ENCODE assay signal across 3 cellular contexts in the genomic region with DNA sequence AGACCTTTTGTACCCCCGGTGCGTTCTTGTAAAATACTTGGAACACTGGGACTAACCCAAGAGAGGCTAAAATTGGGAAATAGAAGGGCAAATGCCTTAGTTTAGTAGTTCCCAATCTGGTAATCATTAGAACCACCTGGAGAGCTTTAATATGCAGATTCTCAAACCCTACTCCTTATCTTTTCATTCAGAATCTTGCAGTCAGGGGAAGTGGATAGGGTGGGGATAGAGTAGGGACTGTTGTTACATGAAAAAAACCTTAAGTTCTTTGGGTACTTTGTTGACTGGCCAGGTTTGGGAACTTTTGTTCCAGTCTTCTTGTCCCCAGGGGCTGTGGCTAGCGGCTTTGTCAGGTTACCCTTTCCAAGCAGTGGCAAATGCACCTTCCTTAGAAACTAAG.
TF ChIP-seq lines count a peak whose summit lies in the region.

No MANE protein-coding gene starts in this region.

TF ChIP-seq in SK-N-SH, 30 proteins besides CTCF, POLR2A, EP300 and RAD21 (continued from another document):
- TF ChIP-seq, protein P1, sequence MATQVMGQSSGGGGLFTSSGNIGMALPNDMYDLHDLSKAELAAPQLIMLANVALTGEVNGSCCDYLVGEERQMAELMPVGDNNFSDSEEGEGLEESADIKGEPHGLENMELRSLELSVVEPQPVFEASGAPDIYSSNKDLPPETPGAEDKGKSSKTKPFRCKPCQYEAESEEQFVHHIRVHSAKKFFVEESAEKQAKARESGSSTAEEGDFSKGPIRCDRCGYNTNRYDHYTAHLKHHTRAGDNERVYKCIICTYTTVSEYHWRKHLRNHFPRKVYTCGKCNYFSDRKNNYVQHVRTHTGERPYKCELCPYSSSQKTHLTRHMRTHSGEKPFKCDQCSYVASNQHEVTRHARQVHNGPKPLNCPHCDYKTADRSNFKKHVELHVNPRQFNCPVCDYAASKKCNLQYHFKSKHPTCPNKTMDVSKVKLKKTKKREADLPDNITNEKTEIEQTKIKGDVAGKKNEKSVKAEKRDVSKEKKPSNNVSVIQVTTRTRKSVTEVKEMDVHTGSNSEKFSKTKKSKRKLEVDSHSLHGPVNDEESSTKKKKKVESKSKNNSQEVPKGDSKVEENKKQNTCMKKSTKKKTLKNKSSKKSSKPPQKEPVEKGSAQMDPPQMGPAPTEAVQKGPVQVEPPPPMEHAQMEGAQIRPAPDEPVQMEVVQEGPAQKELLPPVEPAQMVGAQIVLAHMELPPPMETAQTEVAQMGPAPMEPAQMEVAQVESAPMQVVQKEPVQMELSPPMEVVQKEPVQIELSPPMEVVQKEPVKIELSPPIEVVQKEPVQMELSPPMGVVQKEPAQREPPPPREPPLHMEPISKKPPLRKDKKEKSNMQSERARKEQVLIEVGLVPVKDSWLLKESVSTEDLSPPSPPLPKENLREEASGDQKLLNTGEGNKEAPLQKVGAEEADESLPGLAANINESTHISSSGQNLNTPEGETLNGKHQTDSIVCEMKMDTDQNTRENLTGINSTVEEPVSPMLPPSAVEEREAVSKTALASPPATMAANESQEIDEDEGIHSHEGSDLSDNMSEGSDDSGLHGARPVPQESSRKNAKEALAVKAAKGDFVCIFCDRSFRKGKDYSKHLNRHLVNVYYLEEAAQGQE (IDR thresholded peaks at IDR 0.05; ENCODE audit: low read depth, low read length): no peak

TF ChIP-seq in SK-N-SH treated with all-trans-retinoic acid at 6 μM for 48 hours, 23 proteins besides CTCF, POLR2A, EP300 and RAD21 (continued from another document):
- TF ChIP-seq, protein P2, sequence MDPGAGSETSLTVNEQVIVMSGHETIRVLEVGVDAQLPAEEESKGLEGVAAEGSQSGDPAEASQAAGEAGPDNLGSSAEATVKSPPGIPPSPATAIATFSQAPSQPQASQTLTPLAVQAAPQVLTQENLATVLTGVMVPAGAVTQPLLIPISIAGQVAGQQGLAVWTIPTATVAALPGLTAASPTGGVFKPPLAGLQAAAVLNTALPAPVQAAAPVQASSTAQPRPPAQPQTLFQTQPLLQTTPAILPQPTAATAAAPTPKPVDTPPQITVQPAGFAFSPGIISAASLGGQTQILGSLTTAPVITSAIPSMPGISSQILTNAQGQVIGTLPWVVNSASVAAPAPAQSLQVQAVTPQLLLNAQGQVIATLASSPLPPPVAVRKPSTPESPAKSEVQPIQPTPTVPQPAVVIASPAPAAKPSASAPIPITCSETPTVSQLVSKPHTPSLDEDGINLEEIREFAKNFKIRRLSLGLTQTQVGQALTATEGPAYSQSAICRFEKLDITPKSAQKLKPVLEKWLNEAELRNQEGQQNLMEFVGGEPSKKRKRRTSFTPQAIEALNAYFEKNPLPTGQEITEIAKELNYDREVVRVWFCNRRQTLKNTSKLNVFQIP (CRISPR knock-in tag; IDR thresholded peaks at IDR 0.05; ENCODE audit: borderline replicate concordance, low read depth): no peak
- no peak for TF ChIP-seq PPARA (CRISPR knock-in tag; IDR thresholded peaks at IDR 0.05; ENCODE audit: borderline replicate concordance)
- TF ChIP-seq ZC3H10 (CRISPR knock-in tag; IDR thresholded peaks at IDR 0.05): no peak
- no peak for TF ChIP-seq ISL1 (CRISPR knock-in tag; IDR thresholded peaks at IDR 0.05)
- no peak for TF ChIP-seq TCF4 (CRISPR knock-in tag; IDR thresholded peaks at IDR 0.05; ENCODE audit: borderline replicate concordance)
- no peak for TF ChIP-seq ZFP3 (CRISPR knock-in tag; IDR thresholded peaks at IDR 0.05)
- TF ChIP-seq, protein P3, sequence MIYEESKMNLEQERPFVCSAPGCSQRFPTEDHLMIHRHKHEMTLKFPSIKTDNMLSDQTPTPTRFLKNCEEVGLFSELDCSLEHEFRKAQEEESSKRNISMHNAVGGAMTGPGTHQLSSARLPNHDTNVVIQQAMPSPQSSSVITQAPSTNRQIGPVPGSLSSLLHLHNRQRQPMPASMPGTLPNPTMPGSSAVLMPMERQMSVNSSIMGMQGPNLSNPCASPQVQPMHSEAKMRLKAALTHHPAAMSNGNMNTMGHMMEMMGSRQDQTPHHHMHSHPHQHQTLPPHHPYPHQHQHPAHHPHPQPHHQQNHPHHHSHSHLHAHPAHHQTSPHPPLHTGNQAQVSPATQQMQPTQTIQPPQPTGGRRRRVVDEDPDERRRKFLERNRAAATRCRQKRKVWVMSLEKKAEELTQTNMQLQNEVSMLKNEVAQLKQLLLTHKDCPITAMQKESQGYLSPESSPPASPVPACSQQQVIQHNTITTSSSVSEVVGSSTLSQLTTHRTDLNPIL (CRISPR knock-in tag; IDR thresholded peaks at IDR 0.05; ENCODE audit: low read depth): no peak
- TF ChIP-seq ZNF565 (CRISPR knock-in tag; conservative IDR thresholded peaks at IDR 0.05; ENCODE audit: low read depth): no peak
- TF ChIP-seq ZNF8 (CRISPR knock-in tag; IDR thresholded peaks at IDR 0.05): no peak
- no peak for TF ChIP-seq TOX (CRISPR knock-in tag; IDR thresholded peaks at IDR 0.05; ENCODE audit: borderline replicate concordance)
- TF ChIP-seq, protein P4, sequence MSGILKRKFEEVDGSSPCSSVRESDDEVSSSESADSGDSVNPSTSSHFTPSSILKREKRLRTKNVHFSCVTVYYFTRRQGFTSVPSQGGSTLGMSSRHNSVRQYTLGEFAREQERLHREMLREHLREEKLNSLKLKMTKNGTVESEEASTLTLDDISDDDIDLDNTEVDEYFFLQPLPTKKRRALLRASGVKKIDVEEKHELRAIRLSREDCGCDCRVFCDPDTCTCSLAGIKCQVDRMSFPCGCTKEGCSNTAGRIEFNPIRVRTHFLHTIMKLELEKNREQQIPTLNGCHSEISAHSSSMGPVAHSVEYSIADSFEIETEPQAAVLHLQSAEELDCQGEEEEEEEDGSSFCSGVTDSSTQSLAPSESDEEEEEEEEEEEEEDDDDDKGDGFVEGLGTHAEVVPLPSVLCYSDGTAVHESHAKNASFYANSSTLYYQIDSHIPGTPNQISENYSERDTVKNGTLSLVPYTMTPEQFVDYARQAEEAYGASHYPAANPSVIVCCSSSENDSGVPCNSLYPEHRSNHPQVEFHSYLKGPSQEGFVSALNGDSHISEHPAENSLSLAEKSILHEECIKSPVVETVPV (CRISPR knock-in tag; IDR thresholded peaks at IDR 0.05): no peak
- no peak for TF ChIP-seq RARB (CRISPR knock-in tag; IDR thresholded peaks at IDR 0.05)
- TF ChIP-seq, protein P5, sequence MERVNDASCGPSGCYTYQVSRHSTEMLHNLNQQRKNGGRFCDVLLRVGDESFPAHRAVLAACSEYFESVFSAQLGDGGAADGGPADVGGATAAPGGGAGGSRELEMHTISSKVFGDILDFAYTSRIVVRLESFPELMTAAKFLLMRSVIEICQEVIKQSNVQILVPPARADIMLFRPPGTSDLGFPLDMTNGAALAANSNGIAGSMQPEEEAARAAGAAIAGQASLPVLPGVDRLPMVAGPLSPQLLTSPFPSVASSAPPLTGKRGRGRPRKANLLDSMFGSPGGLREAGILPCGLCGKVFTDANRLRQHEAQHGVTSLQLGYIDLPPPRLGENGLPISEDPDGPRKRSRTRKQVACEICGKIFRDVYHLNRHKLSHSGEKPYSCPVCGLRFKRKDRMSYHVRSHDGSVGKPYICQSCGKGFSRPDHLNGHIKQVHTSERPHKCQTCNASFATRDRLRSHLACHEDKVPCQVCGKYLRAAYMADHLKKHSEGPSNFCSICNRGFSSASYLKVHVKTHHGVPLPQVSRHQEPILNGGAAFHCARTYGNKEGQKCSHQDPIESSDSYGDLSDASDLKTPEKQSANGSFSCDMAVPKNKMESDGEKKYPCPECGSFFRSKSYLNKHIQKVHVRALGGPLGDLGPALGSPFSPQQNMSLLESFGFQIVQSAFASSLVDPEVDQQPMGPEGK (CRISPR knock-in tag; IDR thresholded peaks at IDR 0.05; ENCODE audit: borderline replicate concordance): no peak

TF ChIP-seq in WTC11, 78 proteins besides CTCF, POLR2A, EP300 and RAD21 (continued from another document):
- TF ChIP-seq, protein P6, sequence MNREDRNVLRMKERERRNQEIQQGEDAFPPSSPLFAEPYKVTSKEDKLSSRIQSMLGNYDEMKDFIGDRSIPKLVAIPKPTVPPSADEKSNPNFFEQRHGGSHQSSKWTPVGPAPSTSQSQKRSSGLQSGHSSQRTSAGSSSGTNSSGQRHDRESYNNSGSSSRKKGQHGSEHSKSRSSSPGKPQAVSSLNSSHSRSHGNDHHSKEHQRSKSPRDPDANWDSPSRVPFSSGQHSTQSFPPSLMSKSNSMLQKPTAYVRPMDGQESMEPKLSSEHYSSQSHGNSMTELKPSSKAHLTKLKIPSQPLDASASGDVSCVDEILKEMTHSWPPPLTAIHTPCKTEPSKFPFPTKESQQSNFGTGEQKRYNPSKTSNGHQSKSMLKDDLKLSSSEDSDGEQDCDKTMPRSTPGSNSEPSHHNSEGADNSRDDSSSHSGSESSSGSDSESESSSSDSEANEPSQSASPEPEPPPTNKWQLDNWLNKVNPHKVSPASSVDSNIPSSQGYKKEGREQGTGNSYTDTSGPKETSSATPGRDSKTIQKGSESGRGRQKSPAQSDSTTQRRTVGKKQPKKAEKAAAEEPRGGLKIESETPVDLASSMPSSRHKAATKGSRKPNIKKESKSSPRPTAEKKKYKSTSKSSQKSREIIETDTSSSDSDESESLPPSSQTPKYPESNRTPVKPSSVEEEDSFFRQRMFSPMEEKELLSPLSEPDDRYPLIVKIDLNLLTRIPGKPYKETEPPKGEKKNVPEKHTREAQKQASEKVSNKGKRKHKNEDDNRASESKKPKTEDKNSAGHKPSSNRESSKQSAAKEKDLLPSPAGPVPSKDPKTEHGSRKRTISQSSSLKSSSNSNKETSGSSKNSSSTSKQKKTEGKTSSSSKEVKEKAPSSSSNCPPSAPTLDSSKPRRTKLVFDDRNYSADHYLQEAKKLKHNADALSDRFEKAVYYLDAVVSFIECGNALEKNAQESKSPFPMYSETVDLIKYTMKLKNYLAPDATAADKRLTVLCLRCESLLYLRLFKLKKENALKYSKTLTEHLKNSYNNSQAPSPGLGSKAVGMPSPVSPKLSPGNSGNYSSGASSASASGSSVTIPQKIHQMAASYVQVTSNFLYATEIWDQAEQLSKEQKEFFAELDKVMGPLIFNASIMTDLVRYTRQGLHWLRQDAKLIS (CRISPR knock-in tag; IDR thresholded peaks at IDR 0.05; ENCODE audit: borderline replicate concordance): no peak
- TF ChIP-seq ETV6 (CRISPR knock-in tag; IDR thresholded peaks at IDR 0.05): no peak
- no peak for TF ChIP-seq TCF7 (CRISPR knock-in tag; IDR thresholded peaks at IDR 0.05; ENCODE audit: low read depth)
- TF ChIP-seq HMGA2 (CRISPR knock-in tag; IDR thresholded peaks at IDR 0.05): no peak
- TF ChIP-seq RELA (CRISPR knock-in tag; IDR thresholded peaks at IDR 0.05; ENCODE audit: borderline replicate concordance): no peak
- TF ChIP-seq SMAD3 (CRISPR knock-in tag; IDR thresholded peaks at IDR 0.05; ENCODE audit: borderline replicate concordance): no peak
- no peak for TF ChIP-seq CREB1 (CRISPR knock-in tag; IDR thresholded peaks at IDR 0.05)
- TF ChIP-seq, protein P7, sequence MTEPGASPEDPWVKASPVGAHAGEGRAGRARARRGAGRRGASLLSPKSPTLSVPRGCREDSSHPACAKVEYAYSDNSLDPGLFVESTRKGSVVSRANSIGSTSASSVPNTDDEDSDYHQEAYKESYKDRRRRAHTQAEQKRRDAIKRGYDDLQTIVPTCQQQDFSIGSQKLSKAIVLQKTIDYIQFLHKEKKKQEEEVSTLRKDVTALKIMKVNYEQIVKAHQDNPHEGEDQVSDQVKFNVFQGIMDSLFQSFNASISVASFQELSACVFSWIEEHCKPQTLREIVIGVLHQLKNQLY (CRISPR knock-in tag; IDR thresholded peaks at IDR 0.05): no peak
- no peak for TF ChIP-seq FOXJ3 (CRISPR knock-in tag; IDR thresholded peaks at IDR 0.05; ENCODE audit: borderline replicate concordance)
- TF ChIP-seq, protein P8, sequence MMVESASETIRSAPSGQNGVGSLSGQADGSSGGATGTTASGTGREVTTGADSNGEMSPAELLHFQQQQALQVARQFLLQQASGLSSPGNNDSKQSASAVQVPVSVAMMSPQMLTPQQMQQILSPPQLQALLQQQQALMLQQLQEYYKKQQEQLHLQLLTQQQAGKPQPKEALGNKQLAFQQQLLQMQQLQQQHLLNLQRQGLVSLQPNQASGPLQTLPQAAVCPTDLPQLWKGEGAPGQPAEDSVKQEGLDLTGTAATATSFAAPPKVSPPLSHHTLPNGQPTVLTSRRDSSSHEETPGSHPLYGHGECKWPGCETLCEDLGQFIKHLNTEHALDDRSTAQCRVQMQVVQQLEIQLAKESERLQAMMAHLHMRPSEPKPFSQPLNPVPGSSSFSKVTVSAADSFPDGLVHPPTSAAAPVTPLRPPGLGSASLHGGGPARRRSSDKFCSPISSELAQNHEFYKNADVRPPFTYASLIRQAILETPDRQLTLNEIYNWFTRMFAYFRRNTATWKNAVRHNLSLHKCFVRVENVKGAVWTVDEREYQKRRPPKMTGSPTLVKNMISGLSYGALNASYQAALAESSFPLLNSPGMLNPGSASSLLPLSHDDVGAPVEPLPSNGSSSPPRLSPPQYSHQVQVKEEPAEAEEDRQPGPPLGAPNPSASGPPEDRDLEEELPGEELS (CRISPR knock-in tag; IDR thresholded peaks at IDR 0.05): no peak
- TF ChIP-seq, protein P9, sequence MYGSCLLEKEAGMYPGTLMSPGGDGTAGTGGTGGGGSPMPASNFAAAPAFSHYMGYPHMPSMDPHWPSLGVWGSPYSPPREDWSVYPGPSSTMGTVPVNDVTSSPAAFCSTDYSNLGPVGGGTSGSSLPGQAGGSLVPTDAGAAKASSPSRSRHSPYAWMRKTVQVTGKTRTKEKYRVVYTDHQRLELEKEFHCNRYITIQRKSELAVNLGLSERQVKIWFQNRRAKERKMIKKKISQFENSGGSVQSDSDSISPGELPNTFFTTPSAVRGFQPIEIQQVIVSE (CRISPR knock-in tag; IDR thresholded peaks at IDR 0.05; ENCODE audit: borderline replicate concordance): no peak
- no peak for TF ChIP-seq JUN (CRISPR knock-in tag; IDR thresholded peaks at IDR 0.05)
- no peak for TF ChIP-seq NFYB (CRISPR knock-in tag; conservative IDR thresholded peaks at IDR 0.05; ENCODE audit: low read depth)
